ENCODE assay signal across 11 cellular contexts in genomic region chr2:61493523-61493942, GRCh38. TPM values are rescaled to one million over a fixed set of nuclear protein-coding genes. Genes with fewer than 3 reads are reported as not detected.
A peak's percentile ranks its signal among the peaks of the same experiment; 100 is the strongest.
DNase-seq lines count a peak whose midpoint lies in the region; ATAC-seq and TF ChIP-seq lines count a peak whose summit lies in the region.
"Had no signal": no experiment of that assay in that cellular context is flagged by ENCODE, and none has a peak within 500 bp of the region (broad histone marks: within the 10 kb centered on the region; RNA-seq: fewer than 3 reads in every experiment).

No MANE protein-coding gene starts in this region.

- no peaks in the 10 kb centered on the region for H3K27me3 ChIP-seq in fibroblast of lung (ENCODE audit: control insufficient read depth, insufficient read depth, low read length)

- TF ChIP-seq CTCF in fibroblast of lung (conservative IDR thresholded peaks at IDR 0.05 in 1 of 2, IDR thresholded peaks at IDR 0.05 in 1 of 2; ENCODE audit: low read depth in 1 of 2, low read length in 2 of 2): no peak

- H3K4me3 ChIP-seq in fibroblast of lung (replicated peaks in 1 of 4; ENCODE audit: control extremely low read depth in 1 of 4, insufficient read depth in 1 of 4, low read depth in 3 of 4, low read length in 4 of 4): no peak overlapping the region
- H3K4me3 ChIP-seq: psoas muscle had no signal

- H3K79me2 ChIP-seq in fibroblast of lung (ENCODE audit: control insufficient read depth, insufficient read depth, low read length): peaks cover 2% of the 10 kb centered on the region

- no peak overlapping the region for H3K27ac ChIP-seq in fibroblast of lung (ENCODE audit: insufficient read depth, low read length)
- H3K27ac ChIP-seq: psoas muscle had no signal

- DNase-seq in AG08396 (ENCODE audit: low spot score) (peak; percentile 6), Daoy (ENCODE audit: low read depth) (peak; percentile 4), fibroblast of lung (ENCODE audit: low read depth in 2 of 2) (peak; percentile 18 to 66), pons (ENCODE audit: low spot score) (no peak), left colon (no peak)
- no peak for DNase-seq in NK-92 treated with Interleukin-12 subunit alpha and Interleukin-12 subunit beta, amount 100 ng/mL, for 24 hours (lab: John Stamatoyannopoulos, UW)
- DNase-seq: activated effector memory CD4-positive, alpha-beta T cell treated with Interleukin-2 at 50 U/mL for 16 hours; DMS79 treated with DMSO at 0.1 percent for 48 hours; psoas muscle had no signal

- no peaks in the 10 kb centered on the region for H3K27me3 Mint-ChIP-seq in T-helper 1 cell treated with Interleukin-12 subunit alpha and Interleukin-12 subunit beta and Interleukin-4 antibody, amounts not matched to agents 30 μg/mL and 1 μg/mL, for 36 hours (ENCODE audit: low read depth)

- H2AFZ ChIP-seq in fibroblast of lung (ENCODE audit: low read length): no peak overlapping the region

- intact Hi-C loops in left colon (cut with DNase I, micrococcal nuclease): no loop called here

- no peak for ATAC-seq in GM19455 (IDR thresholded peaks at IDR 0.05; ENCODE audit: unreplicated experiment)
- ATAC-seq in left colon: no peak
- ATAC-seq: psoas muscle had no signal

- H3K36me3 Mint-ChIP-seq in T-helper 1 cell treated with Interleukin-12 subunit alpha and Interleukin-12 subunit beta and Interleukin-4 antibody, amounts not matched to agents 30 μg/mL and 1 μg/mL, for 36 hours (ENCODE audit: low read depth): peaks cover 44% of the 10 kb centered on the region

- H3K27ac Mint-ChIP-seq in T-helper 1 cell treated with Interleukin-12 subunit alpha and Interleukin-12 subunit beta and Interleukin-4 antibody, amounts not matched to agents 30 μg/mL and 1 μg/mL, for 36 hours: peak overlapping the region; percentile 36

- no peak overlapping the region for H3K4me3 Mint-ChIP-seq in T-helper 1 cell treated with Interleukin-12 subunit alpha and Interleukin-12 subunit beta and Interleukin-4 antibody, amounts not matched to agents 30 μg/mL and 1 μg/mL, for 36 hours

- H3K4me2 ChIP-seq in fibroblast of lung (ENCODE audit: extremely low read depth, insufficient read depth, low read length): no peak overlapping the region

- H3K9ac ChIP-seq in fibroblast of lung (ENCODE audit: insufficient read depth, low read length): no peak overlapping the region

- H3K9me3 Mint-ChIP-seq in T-helper 1 cell treated with Interleukin-12 subunit alpha and Interleukin-12 subunit beta and Interleukin-4 antibody, amounts not matched to agents 30 μg/mL and 1 μg/mL, for 36 hours: no peaks in the 10 kb centered on the region

- peaks cover 20% of the 10 kb centered on the region for H3K4me1 Mint-ChIP-seq in T-helper 1 cell treated with Interleukin-12 subunit alpha and Interleukin-12 subunit beta and Interleukin-4 antibody, amounts not matched to agents 30 μg/mL and 1 μg/mL, for 36 hours (ENCODE audit: low read depth)

- no peaks in the 10 kb centered on the region for H3K9me3 ChIP-seq in fibroblast of lung (ENCODE audit: control insufficient read depth, insufficient read depth, low read depth, low read length)
- H3K9me3 ChIP-seq: psoas muscle had no signal

- H3K36me3 ChIP-seq in fibroblast of lung (ENCODE audit: control insufficient read depth, insufficient read depth, low read length): peaks cover 22% of the 10 kb centered on the region

- H4K20me1 ChIP-seq in fibroblast of lung (ENCODE audit: control insufficient read depth, extremely low read depth, insufficient read depth, low read length): no peaks in the 10 kb centered on the region

- H3K4me1 ChIP-seq in fibroblast of lung (ENCODE audit: control insufficient read depth, extremely low read depth, insufficient read depth, low read length): no peaks in the 10 kb centered on the region
- H3K4me1 ChIP-seq: psoas muscle had no signal

RNA-seq across cellular contexts. Expression of gene USP34, which starts 22.6 kb away (rescaled TPM):
- total RNA-seq in Daoy (2014; rRNA removed; shearing (Covaris generic)): 51.6 and 56.5 TPM in 2 replicates
- total RNA-seq in fibroblast of lung (113 and 129 TPM in 2 replicates), left colon (10 to 100 TPM; 81.3 to 89.0 TPM)
- 48.4 and 52.4 TPM in 2 replicates for polyA plus RNA-seq in fibroblast of lung
- polyA plus RNA-seq in fibroblast of lung (2012): 37.5 and 42.6 TPM in 2 replicates
- 57.1 and 94.3 TPM in 2 replicates for polyA minus RNA-seq in fibroblast of lung (ENCODE audit: low replicate concordance)

RNA-seq across cellular contexts. Expression of gene XPO1, which starts 44.6 kb away (rescaled TPM):
- total RNA-seq in Daoy (2014; rRNA removed; shearing (Covaris generic)): 216 and 292 TPM in 2 replicates
- total RNA-seq in fibroblast of lung (297 and 348 TPM in 2 replicates), left colon (10 to 100 TPM; 58.3 to 62.6 TPM)
- polyA plus RNA-seq in fibroblast of lung: 91.8 and 114 TPM in 2 replicates
- 64.1 and 84.8 TPM in 2 replicates for polyA plus RNA-seq in fibroblast of lung (2012)
- 10.5 and 11.3 TPM in 2 replicates for polyA minus RNA-seq in fibroblast of lung (ENCODE audit: low replicate concordance)

Comparison
In these comparisons a context has a peak if more than half of its experiments do, and no peak if none do; other contexts are left out.
1. DNase-seq: peak in AG08396 (single experiment), Daoy (single experiment) and fibroblast of lung (2 of 2); none in pons (single experiment), left colon (0 of 2) and NK-92 treated with Interleukin-12 subunit alpha and Interleukin-12 subunit beta, amount 100 ng/mL, for 24 hours (single experiment).